Comparison of ENCODE assay signal across 27 cellular contexts in the genomic region with DNA sequence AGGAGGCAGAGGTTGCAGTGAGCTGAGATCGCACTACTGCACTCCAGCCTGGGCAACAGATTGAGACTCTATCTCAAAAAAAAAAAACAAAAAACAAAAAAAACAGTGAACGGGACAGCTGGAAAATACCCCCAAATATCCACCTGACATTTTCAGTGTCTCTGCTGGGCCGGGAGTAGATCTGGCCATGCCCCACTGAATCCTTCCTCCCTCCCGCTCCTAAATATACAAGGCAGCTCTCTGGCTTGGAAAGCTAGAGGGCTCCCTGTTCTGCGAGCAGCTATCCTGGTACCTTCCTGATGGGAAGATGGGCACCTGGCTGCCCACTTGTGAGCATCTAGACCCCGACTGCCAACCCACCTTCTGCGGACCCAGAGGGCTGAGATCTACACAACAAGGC. TPM values are rescaled to one million over a fixed set of nuclear protein-coding genes. Genes with fewer than 3 reads are reported as not detected.
DNase-seq lines count a peak whose midpoint lies in the region; ATAC-seq and TF ChIP-seq lines count a peak whose summit lies in the region.
"Had no signal": no experiment of that assay in that cellular context is flagged by ENCODE, and none has a peak within 500 bp of the region (broad histone marks: within the 10 kb centered on the region; RNA-seq: fewer than 3 reads in every experiment).

No MANE protein-coding gene starts in this region.

- H3K4me2 ChIP-seq in neuronal stem cell (ENCODE audit: insufficient read depth, low read length, poor library complexity, severe bottlenecking) = no peak overlapping the region
- H3K4me2 ChIP-seq: SK-N-SH had no signal

- H3K36me3 ChIP-seq in neuronal stem cell (replicated peaks in 1 of 2; ENCODE audit: control insufficient read depth in 2 of 2, insufficient read depth in 2 of 2, low read length in 2 of 2) = no peaks in the 10 kb centered on the region
- H3K36me3 ChIP-seq: left lung had no signal

- H2BK120ac ChIP-seq in neuronal stem cell (ENCODE audit: low read depth, low read length) = no peak overlapping the region

- no peak overlapping the region for H3K4me3 ChIP-seq in neuronal stem cell (ENCODE audit: low read length in 2 of 2)
- H3K4me3 ChIP-seq: ascending aorta; BLaER1 treated with 17β-estradiol and CSF1 and Interleukin-3, amounts not matched to agents 10 nM and 100 nM; left lung; pancreas; right atrium auricular region had no signal

- H3K4ac ChIP-seq in neuronal stem cell (ENCODE audit: low read length) = no peak overlapping the region

- H3K27ac ChIP-seq in neuronal stem cell (replicated peaks; ENCODE audit: low read length) = no peak overlapping the region
- H3K27ac ChIP-seq: BLaER1 treated with 17β-estradiol and CSF1 and Interleukin-3, amounts not matched to agents 10 nM and 100 nM; foreskin keratinocyte; left lung; pancreas; right atrium auricular region; VCaP had no signal

- H2BK5ac ChIP-seq in neuronal stem cell (ENCODE audit: low read length) = no peak overlapping the region

- H3K27me3 ChIP-seq in neuronal stem cell (ENCODE audit: control insufficient read depth in 3 of 3, insufficient read depth in 3 of 3, low read depth in 1 of 3, low read length in 3 of 3) = peaks cover 0 to 46% (median 0%) of the 10 kb centered on the region in 3 experiments
- H3K27me3 ChIP-seq: ascending aorta; BLaER1 treated with 17β-estradiol and CSF1 and Interleukin-3, amounts not matched to agents 10 nM and 100 nM; foreskin keratinocyte; left lung; pancreas; right atrium auricular region had no signal

- no CpG with 5 or more reads among the region's 7 CpGs for WGBS in neuronal stem cell (ENCODE audit: extremely low coverage in 2 of 2, insufficient read length in 2 of 2, insufficient replicate concordance in 1 of 2), 2 donors

- no peak overlapping the region for H2AK5ac ChIP-seq in neuronal stem cell (ENCODE audit: low read depth, low read length)

- peak overlapping the region in 1 of 2 donors; percentile 78 for H3K4me3 Mint-ChIP-seq in activated T-cell treated with anti-CD3 and anti-CD28 coated beads, Interleukin-2, amount 50 U/mL, for 72 hours
- H3K4me3 Mint-ChIP-seq in activated T-cell treated with anti-CD3 and anti-CD28 coated beads, Interleukin-2, amount 50 U/mL, for 24 hours = no peak overlapping the region
- no peak overlapping the region for H3K4me3 Mint-ChIP-seq in chondrocyte (ENCODE audit: unreplicated experiment)
- H3K4me3 Mint-ChIP-seq in activated naive CD8-positive, alpha-beta T cell treated with anti-CD3 and anti-CD28 coated beads for 36 hours = no peak overlapping the region
- H3K4me3 Mint-ChIP-seq: activated naive CD8-positive, alpha-beta T cell; type B pancreatic cell had no signal

- peak overlapping the region; percentile 93 for H3K27ac Mint-ChIP-seq in activated T-cell treated with anti-CD3 and anti-CD28 coated beads, Interleukin-2, amount 50 U/mL, for 72 hours
- H3K27ac Mint-ChIP-seq in activated T-cell treated with anti-CD3 and anti-CD28 coated beads, Interleukin-2, amount 50 U/mL, for 24 hours = no peak overlapping the region
- peak overlapping the region; percentile 99 for H3K27ac Mint-ChIP-seq in chondrocyte (ENCODE audit: unreplicated experiment)
- no peak overlapping the region for H3K27ac Mint-ChIP-seq in activated naive CD8-positive, alpha-beta T cell treated with anti-CD3 and anti-CD28 coated beads for 36 hours
- H3K27ac Mint-ChIP-seq: activated naive CD8-positive, alpha-beta T cell; type B pancreatic cell had no signal

- no peaks in the 10 kb centered on the region for H3K36me3 Mint-ChIP-seq in activated T-cell treated with anti-CD3 and anti-CD28 coated beads, Interleukin-2, amount 50 U/mL, for 72 hours (ENCODE audit: insufficient read depth in 2 of 2)
- H3K36me3 Mint-ChIP-seq in activated T-cell treated with anti-CD3 and anti-CD28 coated beads, Interleukin-2, amount 50 U/mL, for 24 hours (ENCODE audit: low read depth) = no peaks in the 10 kb centered on the region
- H3K36me3 Mint-ChIP-seq in chondrocyte (ENCODE audit: low read depth) = peaks cover 22% of the 10 kb centered on the region
- no peaks in the 10 kb centered on the region for H3K36me3 Mint-ChIP-seq in activated naive CD8-positive, alpha-beta T cell treated with anti-CD3 and anti-CD28 coated beads for 36 hours
- H3K36me3 Mint-ChIP-seq: activated naive CD8-positive, alpha-beta T cell; naive B cell; type B pancreatic cell had no signal

- no peak overlapping the region for H4K91ac ChIP-seq in neuronal stem cell (ENCODE audit: low read depth, low read length, poor library complexity)

- peak; percentile 25 for TF ChIP-seq CTCF in chondrocyte (IDR thresholded peaks at IDR 0.05)

- no peak overlapping the region for H2BK12ac ChIP-seq in neuronal stem cell (ENCODE audit: low read length)

- no peaks in the 10 kb centered on the region for H3K79me1 ChIP-seq in neuronal stem cell (ENCODE audit: low read depth, low read length)

- H3K9me3 ChIP-seq in neuronal stem cell (replicated peaks in 1 of 2; ENCODE audit: control insufficient read depth in 2 of 2, insufficient read depth in 1 of 2, low read depth in 1 of 2, low read length in 2 of 2) = no peaks in the 10 kb centered on the region
- H3K9me3 ChIP-seq: ascending aorta; BLaER1 treated with 17β-estradiol and CSF1 and Interleukin-3, amounts not matched to agents 10 nM and 100 nM; left lung; pancreas; right atrium auricular region; SK-N-SH had no signal

- ATAC-seq in activated T-cell treated with anti-CD3 and anti-CD28 coated beads, Interleukin-2, amount 50 U/mL, for 72 hours (replicated peaks in 1 of 2) = no peak
- ATAC-seq: foreskin keratinocyte; pancreas; stimulated activated naive CD8-positive, alpha-beta T cell treated with anti-CD3 and anti-CD28 coated beads, Interleukin-15, Interleukin-2, amounts not matched to agents 100 U/mL and 50 U/mL, for 24 hours had no signal

- no peak overlapping the region for H3K9ac ChIP-seq in neuronal stem cell (ENCODE audit: low read depth, low read length, poor library complexity)
- H3K9ac ChIP-seq: BLaER1 treated with 17β-estradiol and CSF1 and Interleukin-3, amounts not matched to agents 10 nM and 100 nM; SK-N-SH had no signal

- no peak overlapping the region for H2BK15ac ChIP-seq in neuronal stem cell (ENCODE audit: low read length)

- no peak overlapping the region for H2AFZ ChIP-seq in neuronal stem cell (ENCODE audit: low read length)

- no peak overlapping the region for H3K18ac ChIP-seq in neuronal stem cell (ENCODE audit: low read length)

- H3K4me1 ChIP-seq in neuronal stem cell (ENCODE audit: control insufficient read depth in 2 of 2, insufficient read depth in 1 of 2, low read depth in 1 of 2, low read length in 2 of 2) = no peaks in the 10 kb centered on the region
- H3K4me1 ChIP-seq: pancreas had no signal

- H3K14ac ChIP-seq in neuronal stem cell (ENCODE audit: low read length) = no peak overlapping the region

- H3K23ac ChIP-seq in neuronal stem cell (ENCODE audit: low read depth, low read length, poor library complexity) = peak overlapping the region; percentile 57

- no peak overlapping the region for H4K8ac ChIP-seq in neuronal stem cell (ENCODE audit: low read depth, low read length)

- peaks cover 53% of the 10 kb centered on the region for H3K4me1 Mint-ChIP-seq in activated T-cell treated with anti-CD3 and anti-CD28 coated beads, Interleukin-2, amount 50 U/mL, for 72 hours (ENCODE audit: low read depth)
- H3K4me1 Mint-ChIP-seq in activated T-cell treated with anti-CD3 and anti-CD28 coated beads, Interleukin-2, amount 50 U/mL, for 24 hours (ENCODE audit: low read depth) = peaks cover 47% of the 10 kb centered on the region
- peaks cover 91% of the 10 kb centered on the region for H3K4me1 Mint-ChIP-seq in chondrocyte (ENCODE audit: low read depth)
- H3K4me1 Mint-ChIP-seq in activated naive CD8-positive, alpha-beta T cell treated with anti-CD3 and anti-CD28 coated beads for 36 hours = peaks cover 29% of the 10 kb centered on the region

- H3K27me3 Mint-ChIP-seq in activated T-cell treated with anti-CD3 and anti-CD28 coated beads, Interleukin-2, amount 50 U/mL, for 72 hours (ENCODE audit: low read depth) = no peaks in the 10 kb centered on the region
- no peaks in the 10 kb centered on the region for H3K27me3 Mint-ChIP-seq in activated T-cell treated with anti-CD3 and anti-CD28 coated beads, Interleukin-2, amount 50 U/mL, for 24 hours
- no peaks in the 10 kb centered on the region for H3K27me3 Mint-ChIP-seq in chondrocyte (ENCODE audit: low read depth)
- H3K27me3 Mint-ChIP-seq in activated naive CD8-positive, alpha-beta T cell treated with anti-CD3 and anti-CD28 coated beads for 36 hours = no peaks in the 10 kb centered on the region
- H3K27me3 Mint-ChIP-seq: activated naive CD8-positive, alpha-beta T cell; naive B cell; type B pancreatic cell had no signal

- DNase-seq in activated T-cell treated with anti-CD3 and anti-CD28 coated beads, Interleukin-2, amount 50 U/mL, for 72 hours = no peak
- no peak for DNase-seq in activated T-cell treated with anti-CD3 and anti-CD28 coated beads, Interleukin-2, amount 50 U/mL, for 24 hours
- no peak for DNase-seq in chondrocyte (ENCODE audit: low spot score)
- no peak for DNase-seq in neuronal stem cell (ENCODE audit: low spot score)
- DNase-seq in activated naive CD8-positive, alpha-beta T cell treated with anti-CD3 and anti-CD28 coated beads for 36 hours = no peak
- no peak for DNase-seq in dermis blood vessel endothelial cell
- no peak for DNase-seq in HK-2 (ENCODE audit: unreplicated experiment)
- no peak for DNase-seq in GM03348 (ENCODE audit: low spot score)
- DNase-seq: ACHN; activated CD4-positive, alpha-beta T cell treated with anti-CD3 and anti-CD28 coated beads for 48 hours; Calu3; cerebellar nuclear complex; foreskin keratinocyte; naive B cell; NCI-H187; NCI-H226; NCI-H774; pancreas; SK-N-SH; stimulated activated naive CD8-positive, alpha-beta T cell treated with anti-CD3 and anti-CD28 coated beads, Interleukin-15, Interleukin-2, amounts not matched to agents 100 U/mL and 50 U/mL, for 24 hours had no signal

- H3K9me3 Mint-ChIP-seq in activated T-cell treated with anti-CD3 and anti-CD28 coated beads, Interleukin-2, amount 50 U/mL, for 72 hours = no peaks in the 10 kb centered on the region
- no peaks in the 10 kb centered on the region for H3K9me3 Mint-ChIP-seq in activated T-cell treated with anti-CD3 and anti-CD28 coated beads, Interleukin-2, amount 50 U/mL, for 24 hours
- no peaks in the 10 kb centered on the region for H3K9me3 Mint-ChIP-seq in chondrocyte (ENCODE audit: low read depth)
- no peaks in the 10 kb centered on the region for H3K9me3 Mint-ChIP-seq in activated naive CD8-positive, alpha-beta T cell treated with anti-CD3 and anti-CD28 coated beads for 36 hours
- H3K9me3 Mint-ChIP-seq: naive B cell, type B pancreatic cell had no signal

RNA-seq across cellular contexts. Expression of a gene that starts 21.4 kb away (rescaled TPM):
- total RNA-seq in activated T-cell treated with anti-CD3 and anti-CD28 coated beads, Interleukin-2, amount 50 U/mL, for 72 hours = 10 to 100 TPM; 12.2 to 15.6 TPM
- total RNA-seq in chondrocyte (164 to 184 TPM (median 173 TPM) in 3 replicates), dermis blood vessel endothelial cell (19.6 and 35.8 TPM in 2 replicates)
- polyA plus RNA-seq in neuronal stem cell (2013, experiment 1 of 2) = 5.2 TPM
- polyA plus RNA-seq in neuronal stem cell (2013, experiment 2 of 2) = 5.1 TPM
- under 1 TPM; 0.36 to 0.37 TPM for total RNA-seq in activated naive CD8-positive, alpha-beta T cell treated with anti-CD3 and anti-CD28 coated beads for 36 hours

Comparison
In these comparisons a context has a peak if more than half of its experiments do, and no peak if none do; other contexts are left out.
1. H3K27ac Mint-ChIP-seq: peak in activated T-cell treated with anti-CD3 and anti-CD28 coated beads, Interleukin-2, amount 50 U/mL, for 72 hours (single experiment) and chondrocyte (single experiment); none in activated T-cell treated with anti-CD3 and anti-CD28 coated beads, Interleukin-2, amount 50 U/mL, for 24 hours (single experiment) and activated naive CD8-positive, alpha-beta T cell treated with anti-CD3 and anti-CD28 coated beads for 36 hours (single experiment).
2. RNA of a gene that starts 21.4 kb away (total RNA-seq): 164 to 184 TPM in chondrocyte, 19.6 to 35.8 TPM in dermis blood vessel endothelial cell and 12.2 to 15.6 TPM in activated T-cell treated with anti-CD3 and anti-CD28 coated beads, Interleukin-2, amount 50 U/mL, for 72 hours; 0.36 to 0.37 TPM in activated naive CD8-positive, alpha-beta T cell treated with anti-CD3 and anti-CD28 coated beads for 36 hours; every median in the first group is over 4 times any median in the second.